ENCODE assay signal across 31 cellular contexts in genomic region chr3:120059081-120059864, GRCh38. TPM values are rescaled to one million over a fixed set of nuclear protein-coding genes. Genes with fewer than 3 reads are reported as not detected.
DNase-seq lines count a peak whose midpoint lies in the region; ATAC-seq, FAIRE-seq and TF ChIP-seq lines count a peak whose summit lies in the region.
"Had no signal": no experiment of that assay in that cellular context is flagged by ENCODE, and none has a peak within 500 bp of the region (broad histone marks: within the 10 kb centered on the region; RNA-seq: fewer than 3 reads in every experiment).

No MANE protein-coding gene starts in this region.

- H3K27ac Mint-ChIP-seq in CD8-positive, alpha-beta T cell, result peak overlapping the region; percentile 8
- H3K27ac Mint-ChIP-seq in WTC11 (peak overlapping the region; percentile 51; the same call in 1 of the 2 replicates), neural progenitor cell (no peak overlapping the region)
- H3K27ac Mint-ChIP-seq: activated CD8-positive, alpha-beta memory T cell treated with anti-CD3 and anti-CD28 coated beads, Interleukin-2, amount 10 ng/mL, durations not matched to agents 7 days and 5 days; activated T-helper 1 cell treated with anti-CD3 and anti-CD28 coated beads, Interleukin-12 subunit alpha, Interleukin-12 subunit beta, Interleukin-2, Interleukin-4 antibody, amounts not matched to agents 30 ng/mL and 10 ng/mL and 1 ng/mL, durations not matched to agents 14 hours and 24 hours and 36 hours; dendritic cell treated with granulocyte-macrophage colony-stimulating factor and Interleukin-4, amounts not matched to agents 40 ng/mL and 50 ng/mL, for 4 days had no signal

- no peaks in the 10 kb centered on the region for H3K9me3 Mint-ChIP-seq in CD8-positive, alpha-beta T cell
- H3K9me3 Mint-ChIP-seq in WTC11, result peaks cover 8% of the 10 kb centered on the region
- H3K9me3 Mint-ChIP-seq in neural progenitor cell, result peaks cover 21% of the 10 kb centered on the region
- H3K9me3 Mint-ChIP-seq: CD8-positive, alpha-beta memory T cell; dendritic cell treated with granulocyte-macrophage colony-stimulating factor and Interleukin-4, amounts not matched to agents 40 ng/mL and 50 ng/mL, for 4 days had no signal

- TF ChIP-seq CTCF in CD8-positive, alpha-beta T cell (IDR thresholded peaks at IDR 0.05), result no peak
- TF ChIP-seq CTCF in WTC11 (IDR thresholded peaks at IDR 0.05) (no peak), neural progenitor cell (IDR thresholded peaks at IDR 0.05) (no peak)

- no peaks in the 10 kb centered on the region for H3K27me3 ChIP-seq in CD8-positive, alpha-beta T cell (ENCODE audit: insufficient read depth, low read length)
- no peaks in the 10 kb centered on the region for H3K27me3 ChIP-seq in neural progenitor cell

- peaks cover 16% of the 10 kb centered on the region for H3K4me1 ChIP-seq in CD8-positive, alpha-beta T cell (ENCODE audit: insufficient read depth, low read length)
- H3K4me1 ChIP-seq in neural progenitor cell, result peaks cover 8% of the 10 kb centered on the region
- H3K4me1 ChIP-seq: parathyroid adenoma had no signal

- POLR2A ChIA-PET in CD8-positive, alpha-beta T cell (lab: Charles Lee), result interaction anchor here (0.7 to 1.2 kb wide), 3 partner anchors 19 to 35 kb away, joined by 3 to 6 read pairs (median 3); partner anchors contain the start of gene GSK3B
- POLR2A ChIA-PET in WTC11 (lab: Charles Lee), result no interaction called here

- peak overlapping the region; percentile 20 for H3K4me2 ChIP-seq in neural progenitor cell

- no peaks in the 10 kb centered on the region for H3K27me3 Mint-ChIP-seq in CD8-positive, alpha-beta T cell (ENCODE audit: low read depth)
- H3K27me3 Mint-ChIP-seq in WTC11 (ENCODE audit: low read depth), result no peaks in the 10 kb centered on the region
- no peaks in the 10 kb centered on the region for H3K27me3 Mint-ChIP-seq in neural progenitor cell (ENCODE audit: insufficient read depth, low read depth)
- H3K27me3 Mint-ChIP-seq: activated CD8-positive, alpha-beta memory T cell treated with anti-CD3 and anti-CD28 coated beads, Interleukin-2, amount 10 ng/mL, durations not matched to agents 7 days and 5 days; CD8-positive, alpha-beta memory T cell; dendritic cell treated with granulocyte-macrophage colony-stimulating factor and Interleukin-4, amounts not matched to agents 40 ng/mL and 50 ng/mL, for 4 days had no signal

- H3K36me3 Mint-ChIP-seq in CD8-positive, alpha-beta T cell, result peaks cover 2% of the 10 kb centered on the region
- H3K36me3 Mint-ChIP-seq in WTC11 (peaks cover 8% of the 10 kb centered on the region), neural progenitor cell (peaks cover 22% of the 10 kb centered on the region)

- no peaks in the 10 kb centered on the region for H3K9me3 ChIP-seq in CD8-positive, alpha-beta T cell (ENCODE audit: low read length)
- H3K9me3 ChIP-seq in neural progenitor cell (ENCODE audit: low read depth), result no peaks in the 10 kb centered on the region
- H3K9me3 ChIP-seq: thoracic aorta had no signal

- no peak overlapping the region for H3K4me3 Mint-ChIP-seq in CD8-positive, alpha-beta T cell
- H3K4me3 Mint-ChIP-seq in WTC11 (no peak overlapping the region), neural progenitor cell (no peak overlapping the region)
- H3K4me3 Mint-ChIP-seq: activated CD8-positive, alpha-beta memory T cell treated with anti-CD3 and anti-CD28 coated beads, Interleukin-2, amount 10 ng/mL, durations not matched to agents 7 days and 5 days; activated T-helper 1 cell treated with anti-CD3 and anti-CD28 coated beads, Interleukin-12 subunit alpha, Interleukin-12 subunit beta, Interleukin-2, Interleukin-4 antibody, amounts not matched to agents 30 ng/mL and 10 ng/mL and 1 ng/mL, durations not matched to agents 14 hours and 24 hours and 36 hours; dendritic cell treated with granulocyte-macrophage colony-stimulating factor and Interleukin-4, amounts not matched to agents 40 ng/mL and 50 ng/mL, for 4 days had no signal

- no peaks in the 10 kb centered on the region for H3F3A ChIP-seq in neural progenitor cell (ENCODE audit: low read depth)

- FAIRE-seq in GM18507 (lab: Jason Lieb, UNC), result peak; percentile 67
- FAIRE-seq: endothelial cell of umbilical vein had no signal

- intact Hi-C loops in CD8-positive, alpha-beta T cell (cut with DNase I, micrococcal nuclease), result no loop called here

- no peak overlapping the region for H2AFZ ChIP-seq in neural progenitor cell (replicated peaks)
- H2AFZ ChIP-seq: parathyroid adenoma had no signal

- peaks cover 71% of the 10 kb centered on the region for H4K20me1 ChIP-seq in neural progenitor cell (ENCODE audit: low read depth)

- peaks cover 100% of the 10 kb centered on the region for H3K79me2 ChIP-seq in neural progenitor cell (ENCODE audit: low read depth)

- DNase-seq in CD8-positive, alpha-beta T cell, result no peak
- no peak for DNase-seq in GM18507 (ENCODE audit: extremely low spot score, insufficient read length, low read depth)
- DNase-seq in WTC11 (ENCODE audit: low spot score), result no peak
- DNase-seq in neural progenitor cell (ENCODE audit: low spot score), result no peak
- DNase-seq in left lobe of liver (ENCODE audit: low spot score), result no peak
- no peak for DNase-seq in GDM1 (lab: John Stamatoyannopoulos, UW)
- DNase-seq: activated CD4-positive, alpha-beta T cell treated with anti-CD3 and anti-CD28 coated beads, Interleukin-2, amount 50 U/mL, for 1 hour; activated CD8-positive, alpha-beta memory T cell treated with anti-CD3 and anti-CD28 coated beads, Interleukin-2, amount 10 ng/mL, durations not matched to agents 7 days and 5 days; activated naive CD4-positive, alpha-beta T cell treated with anti-CD3 and anti-CD28 coated beads, Interleukin-2, amount 50 U/mL, for 16 hours; aorta; CD8-positive, alpha-beta memory T cell; central memory CD4-positive, alpha-beta T cell; DMS153; glutamatergic neuron; kidney glomerular epithelial cell; NCI-H1417; NCI-H2081; NCI-H345; NCI-H748 treated with DMSO at 0.1 percent for 48 hours; right cardiac atrium; stimulated activated CD4-positive, alpha-beta T cell treated with anti-CD3 and anti-CD28 coated beads, Interleukin-4, amount 100 ng/mL, for 4 hours; stimulated activated naive CD8-positive, alpha-beta T cell treated with anti-CD3 and anti-CD28 coated beads, Interleukin-15, Interleukin-2, amounts not matched to agents 100 U/mL and 50 U/mL, for 24 hours; T-helper 9 cell; WERI-Rb-1 had no signal

- ATAC-seq in CD8-positive, alpha-beta T cell, result no peak
- ATAC-seq in WTC11 (no peak), left lobe of liver (no peak), GM21723 (IDR thresholded peaks at IDR 0.05; ENCODE audit: unreplicated experiment) (no peak)
- ATAC-seq: activated CD8-positive, alpha-beta memory T cell treated with anti-CD3 and anti-CD28 coated beads, Interleukin-2, amount 10 ng/mL, durations not matched to agents 7 days and 5 days; HCT116; right cardiac atrium; stimulated activated naive CD8-positive, alpha-beta T cell treated with anti-CD3 and anti-CD28 coated beads, Interleukin-15, Interleukin-2, amounts not matched to agents 100 U/mL and 50 U/mL, for 24 hours had no signal

- no peak overlapping the region for H3K27ac ChIP-seq in CD8-positive, alpha-beta T cell (ENCODE audit: low read depth, low read length)
- no peak overlapping the region for H3K27ac ChIP-seq in neural progenitor cell
- H3K27ac ChIP-seq: parathyroid adenoma, thoracic aorta, WERI-Rb-1 had no signal

- H3K9ac ChIP-seq in neural progenitor cell, result no peak overlapping the region
- H3K9ac ChIP-seq: parathyroid adenoma had no signal

- no peaks in the 10 kb centered on the region for H3K36me3 ChIP-seq in CD8-positive, alpha-beta T cell (ENCODE audit: insufficient read depth, low read length)
- H3K36me3 ChIP-seq in neural progenitor cell, result no peaks in the 10 kb centered on the region
- H3K36me3 ChIP-seq: thoracic aorta, WERI-Rb-1 had no signal

- CTCF ChIA-PET in CD8-positive, alpha-beta T cell (lab: Charles Lee), result interaction anchor here (0.7 kb wide), 1 partner anchor 16 kb away, joined by 3 read pairs; no protein-coding TSS in a partner anchor
- CTCF ChIA-PET in WTC11 (lab: Charles Lee), result interaction anchor here (0.6 to 1.5 kb wide), 2 partner anchors 14 to 19 kb away, joined by 4 to 8 read pairs; no protein-coding TSS in a partner anchor

- H3K4me3 ChIP-seq in CD8-positive, alpha-beta T cell (ENCODE audit: low read depth, low read length), result no peak overlapping the region
- H3K4me3 ChIP-seq in neural progenitor cell, result no peak overlapping the region
- H3K4me3 ChIP-seq: thoracic aorta had no signal

- peaks cover 54% of the 10 kb centered on the region for H3K4me1 Mint-ChIP-seq in CD8-positive, alpha-beta T cell (ENCODE audit: low read depth)
- H3K4me1 Mint-ChIP-seq in WTC11 (peaks cover 19% of the 10 kb centered on the region), neural progenitor cell (peaks cover 15% of the 10 kb centered on the region)

TF ChIP-seq in WTC11, 78 proteins besides CTCF, POLR2A, EP300 and RAD21:
- no peak for TF ChIP-seq OVOL2 (CRISPR knock-in tag; IDR thresholded peaks at IDR 0.05; ENCODE audit: borderline replicate concordance)

RNA-seq across cellular contexts. Expression of gene GSK3B, which starts 35.0 kb away (rescaled TPM):
- total RNA-seq in CD8-positive, alpha-beta T cell, result 10 to 100 TPM; 21.9 to 23.3 TPM
- total RNA-seq in WTC11 (2021) (45.9 to 48.9 TPM (median 46.8 TPM) in 3 replicates), neural progenitor cell (ENCODE audit: low replicate concordance) (66.3 and 88.6 TPM in 2 replicates), left lobe of liver (12.7 TPM)
